Comparison of ENCODE assay signal across 19 cellular contexts in the genomic region with DNA sequence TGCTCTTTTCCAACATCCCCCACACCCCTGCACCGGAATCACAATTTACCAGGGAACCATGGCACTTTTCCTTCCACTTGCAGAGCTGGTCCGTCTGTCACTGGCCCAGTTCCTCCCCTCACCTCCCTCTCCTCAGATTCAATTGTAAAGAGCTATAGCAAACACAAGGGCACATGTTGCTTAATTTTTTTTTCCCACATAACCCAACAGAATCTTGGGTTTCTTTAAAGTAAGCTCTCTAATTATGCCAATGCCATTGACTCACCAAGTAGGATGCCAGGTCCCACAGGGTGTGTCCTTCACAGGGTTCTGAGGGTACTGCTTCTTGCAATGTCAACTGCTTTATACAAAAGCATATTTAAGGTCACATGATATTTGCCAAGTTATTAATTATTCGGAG.
"Had no signal": no experiment of that assay in that cellular context is flagged by ENCODE, and none has a peak within 500 bp of the region (broad histone marks: within the 10 kb centered on the region; RNA-seq: fewer than 3 reads in every experiment).

No MANE protein-coding gene starts in this region.

- H3K36me3 ChIP-seq: colonic mucosa, heart left ventricle, neutrophil, right atrium auricular region, suprapubic skin, thyroid gland, uterus had no signal

- H3K27me3 Mint-ChIP-seq: naive B cell, type B pancreatic cell had no signal

- H3K9me3 Mint-ChIP-seq: naive B cell; nephron; stimulated activated effector memory CD8-positive, alpha-beta T cell treated with anti-CD3 and anti-CD28 coated beads, Interleukin-12 subunit alpha, Interleukin-12 subunit beta, amount 100 ng/mL, for 72 hours; type B pancreatic cell had no signal

- H3K4me3 Mint-ChIP-seq: nephron; stimulated activated effector memory CD8-positive, alpha-beta T cell treated with anti-CD3 and anti-CD28 coated beads, Interleukin-12 subunit alpha, Interleukin-12 subunit beta, amount 100 ng/mL, for 72 hours had no signal

- DNase-seq: colonic mucosa; dermis blood vessel endothelial cell; heart left ventricle; hippocampal formation; left colon; mesendoderm; naive B cell; stimulated activated CD4-positive, alpha-beta T cell treated with anti-CD3 and anti-CD28 coated beads, Interleukin-4, amount 100 ng/mL, for 1 hour; stimulated activated CD8-positive, alpha-beta memory T cell treated with anti-CD3 and anti-CD28 coated beads, Interleukin-4, amount 100 ng/mL, for 48 hours; stimulated activated naive CD8-positive, alpha-beta T cell treated with anti-CD3 and anti-CD28 coated beads, Interleukin-15, Interleukin-2, amounts not matched to agents 100 U/mL and 50 U/mL, for 24 hours; thyroid gland; uterus had no signal

- H3K36me3 Mint-ChIP-seq: stimulated activated effector memory CD8-positive, alpha-beta T cell treated with anti-CD3 and anti-CD28 coated beads, Interleukin-12 subunit alpha, Interleukin-12 subunit beta, amount 100 ng/mL, for 72 hours; type B pancreatic cell had no signal

- H3K27me3 ChIP-seq: colonic mucosa, heart left ventricle, neutrophil, right atrium auricular region, suprapubic skin, thyroid gland, uterus had no signal

- H3K27ac ChIP-seq: colonic mucosa, heart left ventricle, neutrophil, right atrium auricular region, suprapubic skin, thyroid gland, uterus had no signal

- H3K4me3 ChIP-seq: colonic mucosa, heart left ventricle, right atrium auricular region, smooth muscle cell, suprapubic skin, thyroid gland, uterus had no signal

- H3K9me3 ChIP-seq: colonic mucosa, heart left ventricle, neutrophil, right atrium auricular region, suprapubic skin, thyroid gland, uterus had no signal

- ATAC-seq: heart left ventricle; left colon; stimulated activated effector memory CD8-positive, alpha-beta T cell treated with anti-CD3 and anti-CD28 coated beads, Interleukin-12 subunit alpha, Interleukin-12 subunit beta, amount 100 ng/mL, for 72 hours; stimulated activated naive CD8-positive, alpha-beta T cell treated with anti-CD3 and anti-CD28 coated beads, Interleukin-15, Interleukin-2, amounts not matched to agents 100 U/mL and 50 U/mL, for 24 hours had no signal

- H3K4me1 Mint-ChIP-seq: stimulated activated effector memory CD8-positive, alpha-beta T cell treated with anti-CD3 and anti-CD28 coated beads, Interleukin-12 subunit alpha, Interleukin-12 subunit beta, amount 100 ng/mL, for 72 hours had no signal

- H3K4me1 ChIP-seq: colonic mucosa, thyroid gland had no signal

- H3K27ac Mint-ChIP-seq: nephron; stimulated activated effector memory CD8-positive, alpha-beta T cell treated with anti-CD3 and anti-CD28 coated beads, Interleukin-12 subunit alpha, Interleukin-12 subunit beta, amount 100 ng/mL, for 72 hours; type B pancreatic cell had no signal
